ENCODE assay signal across 26 cellular contexts in the genomic region with DNA sequence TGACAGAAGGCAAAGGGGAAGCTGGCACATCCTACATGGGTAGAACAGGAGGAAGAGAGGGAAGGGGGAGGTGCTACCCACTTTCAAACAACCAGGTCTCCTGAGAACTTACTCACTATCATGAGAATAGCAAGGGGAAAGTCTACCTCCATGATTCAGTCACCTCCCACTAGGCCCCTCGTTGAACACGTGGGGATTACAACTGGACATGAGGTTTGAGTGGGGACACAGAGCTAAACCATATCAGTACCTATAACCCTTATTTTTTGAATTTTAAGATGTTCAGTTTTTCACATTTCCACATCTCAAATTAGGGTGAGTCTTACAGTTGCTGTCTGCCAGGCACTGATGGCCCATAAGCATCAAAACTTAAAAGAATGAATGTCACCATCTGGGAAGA.
"Had no signal": no experiment of that assay in that cellular context is flagged by ENCODE, and none has a peak within 500 bp of the region (broad histone marks: within the 10 kb centered on the region; RNA-seq: fewer than 3 reads in every experiment).

No MANE protein-coding gene starts in this region.

- H3K27me3 Mint-ChIP-seq: activated naive CD8-positive, alpha-beta T cell treated with anti-CD3 and anti-CD28 coated beads, Interleukin-2, amount 50 U/mL, for 24 hours; activated T-cell treated with anti-CD3 and anti-CD28 coated beads, Interleukin-2, amount 50 U/mL, for 24 hours had no signal

- H3K9me3 Mint-ChIP-seq: activated naive CD4-positive, alpha-beta T cell treated with anti-CD3 and anti-CD28 coated beads, Interleukin-2, amount 50 U/mL, for 72 hours; activated naive CD8-positive, alpha-beta T cell treated with anti-CD3 and anti-CD28 coated beads, Interleukin-2, amount 50 U/mL, for 24 hours; activated T-cell treated with anti-CD3 and anti-CD28 coated beads, Interleukin-2, amount 50 U/mL, for 24 hours; activated T-helper 1 cell treated with anti-CD3 and anti-CD28 coated beads, Interleukin-12 subunit alpha, Interleukin-12 subunit beta, Interleukin-2, Interleukin-4 antibody, amounts not matched to agents 30 ng/mL and 10 ng/mL and 1 ng/mL, durations not matched to agents 14 hours and 24 hours and 36 hours; T-helper 1 cell treated with Interleukin-12 subunit alpha and Interleukin-12 subunit beta and Interleukin-4 antibody, amounts not matched to agents 30 μg/mL and 1 μg/mL, for 36 hours; WTC11 had no signal

- H3K36me3 Mint-ChIP-seq: activated CD8-positive, alpha-beta memory T cell treated with anti-CD3 and anti-CD28 coated beads, Interleukin-2, amount 10 ng/mL, durations not matched to agents 7 days and 5 days; activated naive CD4-positive, alpha-beta T cell treated with anti-CD3 and anti-CD28 coated beads, Interleukin-2, amount 50 U/mL, for 72 hours; WTC11 had no signal

- DNase-seq: activated CD4-positive, alpha-beta T cell treated with anti-CD3 and anti-CD28 coated beads for 48 hours; activated CD4-positive, CD25-positive, alpha-beta regulatory T cell treated with anti-CD3 and anti-CD28 coated beads, Interleukin-2, amount 50 U/mL, for 72 hours; activated CD8-positive, alpha-beta memory T cell treated with anti-CD3 and anti-CD28 coated beads, Interleukin-2, amount 10 ng/mL, durations not matched to agents 7 days and 5 days; activated effector memory CD4-positive, alpha-beta T cell treated with Interleukin-2 at 50 U/mL for 16 hours; activated naive CD4-positive, alpha-beta T cell treated with Interleukin-2 at 50 U/mL for 16 hours; activated naive CD8-positive, alpha-beta T cell treated with anti-CD3 and anti-CD28 coated beads, Interleukin-2, amount 50 U/mL, for 24 hours; activated T-cell treated with anti-CD3 and anti-CD28 coated beads, Interleukin-2, amount 50 U/mL, for 24 hours; amniotic stem cell; body of pancreas; central memory CD4-positive, alpha-beta T cell; NCI-H1092; NCI-H1417 treated with DMSO at 0.1 percent for 48 hours; NCI-H1694; NCI-H2029; NCI-H510A treated with DMSO at 0.1 percent for 48 hours; NCI-H69; NK-92 treated with Interleukin-12 subunit alpha and Interleukin-12 subunit beta, amount 100 ng/mL, for 24 hours; OCI-M1; SHP77 had no signal

- H3K9me3 ChIP-seq: ascending aorta, body of pancreas, SJSA1 had no signal

- H3K36me3 ChIP-seq: ascending aorta, SJSA1 had no signal

- H3K27ac Mint-ChIP-seq: activated naive CD4-positive, alpha-beta T cell treated with anti-CD3 and anti-CD28 coated beads, Interleukin-2, amount 50 U/mL, for 72 hours; activated naive CD8-positive, alpha-beta T cell treated with anti-CD3 and anti-CD28 coated beads, Interleukin-2, amount 50 U/mL, for 24 hours; activated T-cell treated with anti-CD3 and anti-CD28 coated beads, Interleukin-2, amount 50 U/mL, for 24 hours; activated T-helper 1 cell treated with anti-CD3 and anti-CD28 coated beads, Interleukin-12 subunit alpha, Interleukin-12 subunit beta, Interleukin-2, Interleukin-4 antibody, amounts not matched to agents 30 ng/mL and 10 ng/mL and 1 ng/mL, durations not matched to agents 14 hours and 24 hours and 36 hours; T-helper 1 cell treated with Interleukin-12 subunit alpha and Interleukin-12 subunit beta and Interleukin-4 antibody, amounts not matched to agents 30 μg/mL and 1 μg/mL, for 36 hours; WTC11 had no signal

- H3K4me1 ChIP-seq: SJSA1 had no signal

- H3K4me3 Mint-ChIP-seq: activated CD8-positive, alpha-beta memory T cell treated with anti-CD3 and anti-CD28 coated beads, Interleukin-2, amount 10 ng/mL, durations not matched to agents 7 days and 5 days; activated naive CD8-positive, alpha-beta T cell treated with anti-CD3 and anti-CD28 coated beads, Interleukin-2, amount 50 U/mL, for 24 hours; activated T-cell treated with anti-CD3 and anti-CD28 coated beads, Interleukin-2, amount 50 U/mL, for 24 hours; activated T-helper 1 cell treated with anti-CD3 and anti-CD28 coated beads, Interleukin-12 subunit alpha, Interleukin-12 subunit beta, Interleukin-2, Interleukin-4 antibody, amounts not matched to agents 30 ng/mL and 10 ng/mL and 1 ng/mL, durations not matched to agents 14 hours and 24 hours and 36 hours; T-helper 1 cell treated with Interleukin-12 subunit alpha and Interleukin-12 subunit beta and Interleukin-4 antibody, amounts not matched to agents 30 μg/mL and 1 μg/mL, for 36 hours; WTC11 had no signal

- ATAC-seq: activated CD8-positive, alpha-beta memory T cell treated with anti-CD3 and anti-CD28 coated beads, Interleukin-2, amount 10 ng/mL, durations not matched to agents 7 days and 5 days; WTC11 had no signal

- H3K27ac ChIP-seq: ascending aorta, body of pancreas, KMS-11, SJSA1 had no signal

- H3K27me3 ChIP-seq: ascending aorta, body of pancreas, SJSA1 had no signal

- H3K4me3 ChIP-seq: ascending aorta, body of pancreas, SJSA1 had no signal
